2 cellular contexts compared by ENCODE assay signal in genomic region chr2:129710670-129711495, GRCh38.
TF ChIP-seq lines count a peak whose summit lies in the region.

No MANE protein-coding gene starts in this region.

TF ChIP-seq in HepG2, 621 proteins besides CTCF, POLR2A, EP300 and RAD21 (continued from another document):
- no peak for TF ChIP-seq ZNF512B (CRISPR knock-in tag; IDR thresholded peaks at IDR 0.05; ENCODE audit: borderline replicate concordance)
- no peak for TF ChIP-seq ZNF274 (CRISPR knock-in tag; IDR thresholded peaks at IDR 0.05)

TF ChIP-seq in HEK293T, 16 proteins besides CTCF, POLR2A, EP300 and RAD21 (continued from another document):
- TF ChIP-seq LEF1 (IDR thresholded peaks at IDR 0.05; ENCODE audit: borderline replicate concordance): no peak
- no peak for TF ChIP-seq NFRKB (IDR thresholded peaks at IDR 0.05)
- no peak for TF ChIP-seq FOXA1 (IDR thresholded peaks at IDR 0.05)
- TF ChIP-seq FOXK2 (IDR thresholded peaks at IDR 0.05): no peak
- TF ChIP-seq SUZ12 (IDR thresholded peaks at IDR 0.05): no peak
- TF ChIP-seq CTBP1 (IDR thresholded peaks at IDR 0.05; ENCODE audit: borderline replicate concordance): no peak
- TF ChIP-seq TARDBP (IDR thresholded peaks at IDR 0.05): no peak
- no peak for TF ChIP-seq ELF4 (IDR thresholded peaks at IDR 0.05)
- no peak for TF ChIP-seq SP1 (IDR thresholded peaks at IDR 0.05)
- TF ChIP-seq FOXM1 (IDR thresholded peaks at IDR 0.05; ENCODE audit: borderline replicate concordance): no peak
